1 cellular context compared by ENCODE assay signal in the genomic region with DNA sequence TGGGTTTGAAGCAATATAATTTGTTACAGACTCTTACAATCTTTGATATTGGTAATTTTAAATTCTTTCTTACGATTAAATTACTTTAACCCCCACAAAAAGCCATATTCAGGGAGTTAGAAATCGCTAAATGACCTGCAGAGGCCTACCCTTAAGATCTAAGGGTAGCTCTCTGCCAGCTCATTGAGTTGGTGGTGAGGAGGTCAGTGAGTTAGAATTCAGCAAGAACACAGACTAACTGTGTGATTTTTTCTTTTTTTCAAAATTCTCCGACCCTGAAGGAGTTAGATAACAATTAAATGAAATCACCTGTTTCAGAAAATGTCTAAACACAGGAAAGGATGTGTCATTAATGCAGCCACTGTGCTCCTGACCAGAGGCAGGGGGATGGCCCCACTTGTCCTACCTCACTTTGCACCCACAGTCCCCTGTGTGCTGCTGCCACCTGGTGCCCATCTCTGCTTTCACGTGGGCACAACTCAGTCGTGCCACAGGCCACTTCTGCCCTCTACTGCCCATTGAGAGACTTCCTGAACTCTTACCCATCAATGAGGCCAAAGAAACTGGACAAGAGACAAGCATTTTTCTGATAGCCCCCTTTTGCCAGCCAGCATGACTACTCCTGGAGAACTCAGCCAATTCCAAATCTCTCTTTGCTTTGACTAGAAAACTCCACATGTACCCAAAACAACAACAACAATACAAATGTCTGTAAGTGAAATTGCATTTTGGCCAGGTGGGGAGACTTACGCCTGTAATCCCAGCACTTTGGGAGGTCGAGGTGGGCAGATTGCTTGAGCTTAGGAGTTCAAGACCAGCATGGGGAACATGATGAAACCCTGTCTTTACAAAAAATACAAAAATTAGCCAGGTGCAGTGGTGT.
A peak's percentile ranks its signal among the peaks of the same experiment; 100 is the strongest.
TF ChIP-seq lines count a peak whose summit lies in the region.

No MANE protein-coding gene starts in this region.

TF ChIP-seq in SK-N-SH, 30 proteins besides CTCF, POLR2A, EP300 and RAD21 (continued from another document):
- no peak for TF ChIP-seq ZBTB33 (IDR thresholded peaks at IDR 0.05; ENCODE audit: borderline replicate concordance, low read depth)
- no peak for TF ChIP-seq TAF1 (IDR thresholded peaks at IDR 0.05; ENCODE audit: borderline replicate concordance, low read depth, low read length)
- peak; percentile 8; the same call in 1 of the 2 replicates for TF ChIP-seq NRF1 (IDR thresholded peaks at IDR 0.05; ENCODE audit: low read depth, low read length)
- TF ChIP-seq TEAD4 (IDR thresholded peaks at IDR 0.05; ENCODE audit: borderline replicate concordance, insufficient read depth), result no peak
- TF ChIP-seq POLR2AphosphoS5 (IDR thresholded peaks at IDR 0.05; ENCODE audit: low read depth, low read length), result no peak
- TF ChIP-seq FOSL2 (IDR thresholded peaks at IDR 0.05; ENCODE audit: borderline replicate concordance, low read depth), result no peak
- TF ChIP-seq IRF3 (IDR thresholded peaks at IDR 0.05; ENCODE audit: low read depth, low read length), result 0 out of 2 replicates have a peak, but pooled peaks have one; percentile 10
- TF ChIP-seq, protein P1, sequence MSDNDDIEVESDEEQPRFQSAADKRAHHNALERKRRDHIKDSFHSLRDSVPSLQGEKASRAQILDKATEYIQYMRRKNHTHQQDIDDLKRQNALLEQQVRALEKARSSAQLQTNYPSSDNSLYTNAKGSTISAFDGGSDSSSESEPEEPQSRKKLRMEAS (IDR thresholded peaks at IDR 0.05; ENCODE audit: low read depth), result peak; percentile 68
- TF ChIP-seq ELF1 (IDR thresholded peaks at IDR 0.05), result no peak
- TF ChIP-seq, protein P2, sequence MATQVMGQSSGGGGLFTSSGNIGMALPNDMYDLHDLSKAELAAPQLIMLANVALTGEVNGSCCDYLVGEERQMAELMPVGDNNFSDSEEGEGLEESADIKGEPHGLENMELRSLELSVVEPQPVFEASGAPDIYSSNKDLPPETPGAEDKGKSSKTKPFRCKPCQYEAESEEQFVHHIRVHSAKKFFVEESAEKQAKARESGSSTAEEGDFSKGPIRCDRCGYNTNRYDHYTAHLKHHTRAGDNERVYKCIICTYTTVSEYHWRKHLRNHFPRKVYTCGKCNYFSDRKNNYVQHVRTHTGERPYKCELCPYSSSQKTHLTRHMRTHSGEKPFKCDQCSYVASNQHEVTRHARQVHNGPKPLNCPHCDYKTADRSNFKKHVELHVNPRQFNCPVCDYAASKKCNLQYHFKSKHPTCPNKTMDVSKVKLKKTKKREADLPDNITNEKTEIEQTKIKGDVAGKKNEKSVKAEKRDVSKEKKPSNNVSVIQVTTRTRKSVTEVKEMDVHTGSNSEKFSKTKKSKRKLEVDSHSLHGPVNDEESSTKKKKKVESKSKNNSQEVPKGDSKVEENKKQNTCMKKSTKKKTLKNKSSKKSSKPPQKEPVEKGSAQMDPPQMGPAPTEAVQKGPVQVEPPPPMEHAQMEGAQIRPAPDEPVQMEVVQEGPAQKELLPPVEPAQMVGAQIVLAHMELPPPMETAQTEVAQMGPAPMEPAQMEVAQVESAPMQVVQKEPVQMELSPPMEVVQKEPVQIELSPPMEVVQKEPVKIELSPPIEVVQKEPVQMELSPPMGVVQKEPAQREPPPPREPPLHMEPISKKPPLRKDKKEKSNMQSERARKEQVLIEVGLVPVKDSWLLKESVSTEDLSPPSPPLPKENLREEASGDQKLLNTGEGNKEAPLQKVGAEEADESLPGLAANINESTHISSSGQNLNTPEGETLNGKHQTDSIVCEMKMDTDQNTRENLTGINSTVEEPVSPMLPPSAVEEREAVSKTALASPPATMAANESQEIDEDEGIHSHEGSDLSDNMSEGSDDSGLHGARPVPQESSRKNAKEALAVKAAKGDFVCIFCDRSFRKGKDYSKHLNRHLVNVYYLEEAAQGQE (IDR thresholded peaks at IDR 0.05; ENCODE audit: low read depth, low read length), result no peak
- TF ChIP-seq NFIC (IDR thresholded peaks at IDR 0.05; ENCODE audit: borderline replicate concordance), result no peak; the same call in 1 of the 2 replicates
- TF ChIP-seq FOXJ3 (CRISPR knock-in tag; IDR thresholded peaks at IDR 0.05), result no peak
- TF ChIP-seq SIN3A (IDR thresholded peaks at IDR 0.05; ENCODE audit: borderline replicate concordance, low read depth, low read length), result 0 out of 2 replicates have a peak, but pooled peaks have one; percentile 23
- TF ChIP-seq, protein P3, sequence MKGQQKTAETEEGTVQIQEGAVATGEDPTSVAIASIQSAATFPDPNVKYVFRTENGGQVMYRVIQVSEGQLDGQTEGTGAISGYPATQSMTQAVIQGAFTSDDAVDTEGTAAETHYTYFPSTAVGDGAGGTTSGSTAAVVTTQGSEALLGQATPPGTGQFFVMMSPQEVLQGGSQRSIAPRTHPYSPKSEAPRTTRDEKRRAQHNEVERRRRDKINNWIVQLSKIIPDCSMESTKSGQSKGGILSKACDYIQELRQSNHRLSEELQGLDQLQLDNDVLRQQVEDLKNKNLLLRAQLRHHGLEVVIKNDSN (IDR thresholded peaks at IDR 0.05; ENCODE audit: borderline replicate concordance, low read depth), result no peak; the same call in 1 of the 2 replicates
